ENCODE assay signal across 25 cellular contexts in the genomic region with DNA sequence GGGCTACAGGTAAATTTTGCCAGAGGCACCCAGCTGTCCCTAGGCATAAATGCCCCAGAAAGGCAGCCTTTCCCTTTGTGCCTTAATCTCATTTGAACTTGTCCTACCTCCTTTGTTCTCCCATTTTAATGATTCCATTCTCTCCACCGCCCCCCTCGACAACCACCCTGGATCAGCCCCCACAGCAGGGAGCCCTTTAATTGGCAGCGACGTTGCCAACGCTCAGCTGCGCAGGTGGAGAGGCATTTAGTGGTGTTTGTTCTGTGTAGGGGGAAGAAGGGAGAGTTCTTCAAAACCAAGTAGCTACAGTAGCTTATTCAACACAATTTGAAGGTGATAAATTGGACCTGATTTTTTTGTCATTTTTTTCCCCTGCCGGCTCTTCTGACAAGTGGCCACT.
A peak's percentile ranks its signal among the peaks of the same experiment; 100 is the strongest.
DNase-seq lines count a peak whose midpoint lies in the region; ATAC-seq, FAIRE-seq and TF ChIP-seq lines count a peak whose summit lies in the region.
"Had no signal": no experiment of that assay in that cellular context is flagged by ENCODE, and none has a peak within 500 bp of the region (broad histone marks: within the 10 kb centered on the region; RNA-seq: fewer than 3 reads in every experiment).

No MANE protein-coding gene starts in this region.

- H3K14ac ChIP-seq in H1 (ENCODE audit: insufficient read length) = no peak overlapping the region

- H3K56ac ChIP-seq in H1 (replicated peaks; ENCODE audit: insufficient read length, low read depth, low read length) = no peak overlapping the region

- peak; percentile 50 for ATAC-seq in GM23338
- ATAC-seq in HG03135 (IDR thresholded peaks at IDR 0.05; ENCODE audit: unreplicated experiment) = no peak
- ATAC-seq: activated CD8-positive, alpha-beta memory T cell treated with anti-CD3 and anti-CD28 coated beads, Interleukin-2, amount 10 ng/mL, durations not matched to agents 7 days and 5 days; HCT116; Panc1; psoas muscle; stimulated activated effector memory CD8-positive, alpha-beta T cell treated with anti-CD3 and anti-CD28 coated beads, Interleukin-12 subunit alpha, Interleukin-12 subunit beta, amount 100 ng/mL, for 72 hours had no signal

- no peak overlapping the region for H3K4me3 Mint-ChIP-seq in GM23338
- H3K4me3 Mint-ChIP-seq in activated T-helper 2 cell treated with anti-CD3 and anti-CD28 coated beads, Interferon-gamma antibody, Interleukin-2, Interleukin-4, amounts not matched to agents 10 μg/mL and 5 μg/mL and 100 μg/mL, durations not matched to agents 14 hours and 24 hours and 36 hours (ENCODE audit: low read depth) = no peak overlapping the region
- H3K4me3 Mint-ChIP-seq: activated CD8-positive, alpha-beta memory T cell treated with anti-CD3 and anti-CD28 coated beads, Interleukin-2, amount 10 ng/mL, durations not matched to agents 7 days and 5 days; stimulated activated effector memory CD8-positive, alpha-beta T cell treated with anti-CD3 and anti-CD28 coated beads, Interleukin-12 subunit alpha, Interleukin-12 subunit beta, amount 100 ng/mL, for 72 hours had no signal

- H3K4ac ChIP-seq in H1 (replicated peaks; ENCODE audit: insufficient read length, low read depth, low read length) = no peak overlapping the region

- peaks cover 22% of the 10 kb centered on the region for H3K9me3 Mint-ChIP-seq in GM23338
- H3K9me3 Mint-ChIP-seq in activated T-helper 2 cell treated with anti-CD3 and anti-CD28 coated beads, Interferon-gamma antibody, Interleukin-2, Interleukin-4, amounts not matched to agents 10 μg/mL and 5 μg/mL and 100 μg/mL, durations not matched to agents 14 hours and 24 hours and 36 hours = peaks cover 9% of the 10 kb centered on the region

- H3K4me1 Mint-ChIP-seq in GM23338 = peaks cover 25% of the 10 kb centered on the region
- no peaks in the 10 kb centered on the region for H3K4me1 Mint-ChIP-seq in activated T-helper 2 cell treated with anti-CD3 and anti-CD28 coated beads, Interferon-gamma antibody, Interleukin-2, Interleukin-4, amounts not matched to agents 10 μg/mL and 5 μg/mL and 100 μg/mL, durations not matched to agents 14 hours and 24 hours and 36 hours (ENCODE audit: low read depth)
- H3K4me1 Mint-ChIP-seq: activated CD8-positive, alpha-beta memory T cell treated with anti-CD3 and anti-CD28 coated beads, Interleukin-2, amount 10 ng/mL, durations not matched to agents 7 days and 5 days; stimulated activated effector memory CD8-positive, alpha-beta T cell treated with anti-CD3 and anti-CD28 coated beads, Interleukin-12 subunit alpha, Interleukin-12 subunit beta, amount 100 ng/mL, for 72 hours had no signal

- no peak overlapping the region for H2AK5ac ChIP-seq in H1 (ENCODE audit: low read depth, low read length)

- H3K27ac Mint-ChIP-seq in GM23338 = no peak overlapping the region
- H3K27ac Mint-ChIP-seq in activated T-helper 2 cell treated with anti-CD3 and anti-CD28 coated beads, Interferon-gamma antibody, Interleukin-2, Interleukin-4, amounts not matched to agents 10 μg/mL and 5 μg/mL and 100 μg/mL, durations not matched to agents 14 hours and 24 hours and 36 hours = no peak overlapping the region
- H3K27ac Mint-ChIP-seq: activated CD8-positive, alpha-beta memory T cell treated with anti-CD3 and anti-CD28 coated beads, Interleukin-2, amount 10 ng/mL, durations not matched to agents 7 days and 5 days; stimulated activated effector memory CD8-positive, alpha-beta T cell treated with anti-CD3 and anti-CD28 coated beads, Interleukin-12 subunit alpha, Interleukin-12 subunit beta, amount 100 ng/mL, for 72 hours had no signal

- H3F3A ChIP-seq in GM23338 (replicated peaks; ENCODE audit: low read depth) = no peaks in the 10 kb centered on the region

- H2BK12ac ChIP-seq in H1 (ENCODE audit: low read depth, low read length) = no peak overlapping the region

- no peaks in the 10 kb centered on the region for H4K20me1 ChIP-seq in GM23338 (replicated peaks; ENCODE audit: insufficient read depth)
- no peaks in the 10 kb centered on the region for H4K20me1 ChIP-seq in H1 (replicated peaks in 1 of 2; ENCODE audit: control insufficient read depth in 1 of 2, insufficient read depth in 2 of 2, low read length in 2 of 2)

- H3K9me3 ChIP-seq in H1 (ENCODE audit: insufficient read depth in 2 of 2, low read depth in 1 of 2, low read length in 1 of 2) (peaks cover 9 to 13% of the 10 kb centered on the region in 2 experiments; a peak in 2 of 4 replicates), uterus (peaks cover 0 to 3% of the 10 kb centered on the region in 2 donors)
- H3K9me3 ChIP-seq: neutrophil, psoas muscle, SJCRH30 had no signal

- TF ChIP-seq POLR2A in H1 (IDR thresholded peaks at IDR 0.05; ENCODE audit: control extremely low read depth in 1 of 2, low read depth in 2 of 2, low read length in 2 of 2) = no peak
- no peak for TF ChIP-seq POLR2A in uterus (IDR thresholded peaks at IDR 0.05)

- peaks cover 13% of the 10 kb centered on the region for H3K9me2 ChIP-seq in GM23338 (ENCODE audit: insufficient read depth)

- H2AFZ ChIP-seq in GM23338 (no peak overlapping the region), H1 (ENCODE audit: low read length) (no peak overlapping the region)

- no peaks in the 10 kb centered on the region for H3K79me2 ChIP-seq in GM23338 (replicated peaks; ENCODE audit: insufficient read depth)
- no peaks in the 10 kb centered on the region for H3K79me2 ChIP-seq in H1 (ENCODE audit: control insufficient read depth in 1 of 2, insufficient read depth in 2 of 2, low read length in 2 of 2)

- no peak overlapping the region for H3K18ac ChIP-seq in H1 (ENCODE audit: extremely low read depth, low read length)

- no peak overlapping the region for H2BK15ac ChIP-seq in H1 (ENCODE audit: low read length)

- H3K23ac ChIP-seq in H1 (ENCODE audit: insufficient read length) = no peak overlapping the region

- TF ChIP-seq CTCF in GM23338 (conservative IDR thresholded peaks at IDR 0.05; ENCODE audit: low read depth in 2 of 2) (no peak), H1 (IDR thresholded peaks at IDR 0.05; ENCODE audit: control extremely low read depth in 1 of 3, insufficient read depth in 1 of 3, low read depth in 1 of 3, low read length in 3 of 3) (no peak), uterus (IDR thresholded peaks at IDR 0.05) (no peak)

- H3K27me3 ChIP-seq in GM23338 (ENCODE audit: insufficient read depth) (no peaks in the 10 kb centered on the region), H1 (replicated peaks in 1 of 4; ENCODE audit: control insufficient read depth in 3 of 4, extremely low read depth in 1 of 4, insufficient read depth in 3 of 4, low read length in 3 of 4) (no peaks in the 10 kb centered on the region; a peak in 2 of 7 replicates), uterus (no peaks in the 10 kb centered on the region)
- H3K27me3 ChIP-seq: neutrophil had no signal

- H3K4me3 ChIP-seq in GM23338 (no peak overlapping the region), H1 (ENCODE audit: extremely low read depth in 1 of 4, insufficient read depth in 2 of 4, low read depth in 3 of 4, low read length in 4 of 4) (no peak overlapping the region), uterus (no peak overlapping the region)
- H3K4me3 ChIP-seq: psoas muscle, SJCRH30, skin epidermis had no signal

- no peak for TF ChIP-seq RAD21 in H1 (IDR thresholded peaks at IDR 0.05 in 1 of 2, conservative IDR thresholded peaks at IDR 0.05 in 1 of 2; ENCODE audit: low read depth in 2 of 2, low read length in 2 of 2)

- H3K79me1 ChIP-seq in H1 (ENCODE audit: low read depth, low read length) = no peaks in the 10 kb centered on the region

- H2BK20ac ChIP-seq in H1 (ENCODE audit: low read length) = 0 out of 2 replicates have a peak overlapping the region, but pooled peaks have one; percentile 72

- peaks cover 9% of the 10 kb centered on the region; the same call in 1 of the 2 replicates for H3K4me1 ChIP-seq in GM23338 (ENCODE audit: insufficient read depth)
- peaks cover 0 to 22% (median 6%) of the 10 kb centered on the region in 4 experiments; a peak in 5 of 7 replicates for H3K4me1 ChIP-seq in H1 (replicated peaks in 1 of 4; ENCODE audit: control insufficient read depth in 3 of 4, insufficient read depth in 4 of 4, low read length in 3 of 4)
- H3K4me1 ChIP-seq in uterus = no peaks in the 10 kb centered on the region
- H3K4me1 ChIP-seq: psoas muscle, SJCRH30 had no signal

- no peak for FAIRE-seq in H1 (lab: Jason Lieb, UNC)
- FAIRE-seq: endometrium, urothelium cell line had no signal

- DNase-seq in GM23338 (ENCODE audit: low spot score) (peak; percentile 8), NCI-H187 (lab: John Stamatoyannopoulos, UW) (peak; percentile 39 to 47), NCI-H2227 treated with DMSO at 0.1 percent for 48 hours (lab: John Stamatoyannopoulos, UW) (peak; percentile 68), H1 (ENCODE audit: low read depth in 1 of 2, low spot score in 2 of 2) (no peak), uterus (no peak), T-helper 2 cell (no peak)
- DNase-seq in activated T-helper 2 cell treated with anti-CD3 and anti-CD28 coated beads, Interferon-gamma antibody, Interleukin-2, Interleukin-4, amounts not matched to agents 10 μg/mL and 5 μg/mL and 100 μg/mL, durations not matched to agents 14 hours and 24 hours and 36 hours (ENCODE audit: low spot score) = no peak
- DNase-seq: activated CD4-positive, alpha-beta T cell treated with anti-CD3 and anti-CD28 coated beads for 4 hours; activated CD8-positive, alpha-beta memory T cell treated with anti-CD3 and anti-CD28 coated beads, Interleukin-2, amount 10 ng/mL, durations not matched to agents 7 days and 5 days; activated naive CD4-positive, alpha-beta T cell treated with anti-CD3 and anti-CD28 coated beads, Interleukin-2, amount 50 U/mL, for 16 hours; DMS53; NCI-H1048; psoas muscle; SJCRH30; stimulated activated CD4-positive, alpha-beta T cell treated with anti-CD3 and anti-CD28 coated beads, Interleukin-1b, Interleukin-23, amount 100 ng/mL, for 48 hours; T-helper 1 cell had no signal

- no peak overlapping the region for H2BK120ac ChIP-seq in H1 (replicated peaks; ENCODE audit: low read depth, low read length)

- CTCF ChIA-PET in H1 (lab: Charles Lee; ENCODE audit: partially characterized antibody) = interaction anchor here (0.8 to 2.3 kb wide), 5 partner anchors 29 to 250 kb away, joined by 3 to 8 read pairs (median 3); no protein-coding TSS in a partner anchor

- H3K27me3 Mint-ChIP-seq in GM23338 (ENCODE audit: insufficient read depth, low read depth, poor library complexity) = peaks cover 2% of the 10 kb centered on the region
- H3K27me3 Mint-ChIP-seq in activated T-helper 2 cell treated with anti-CD3 and anti-CD28 coated beads, Interferon-gamma antibody, Interleukin-2, Interleukin-4, amounts not matched to agents 10 μg/mL and 5 μg/mL and 100 μg/mL, durations not matched to agents 14 hours and 24 hours and 36 hours (ENCODE audit: low read depth) = no peaks in the 10 kb centered on the region
- H3K27me3 Mint-ChIP-seq: activated CD8-positive, alpha-beta memory T cell treated with anti-CD3 and anti-CD28 coated beads, Interleukin-2, amount 10 ng/mL, durations not matched to agents 7 days and 5 days had no signal

- H3K36me3 ChIP-seq in GM23338 (ENCODE audit: insufficient read depth) (no peaks in the 10 kb centered on the region), H1 (ENCODE audit: control insufficient read depth in 2 of 4, insufficient read depth in 4 of 4, low read length in 3 of 4) (no peaks in the 10 kb centered on the region), uterus (no peaks in the 10 kb centered on the region)
- H3K36me3 ChIP-seq: neutrophil, SJCRH30 had no signal

- POLR2A ChIA-PET in H1 (lab: Charles Lee; ENCODE audit: partially characterized antibody) = no interaction called here

- TF ChIP-seq EP300 in H1 (IDR thresholded peaks at IDR 0.05; ENCODE audit: borderline replicate concordance in 1 of 2, low read depth in 2 of 2, low read length in 2 of 2) = no peak

- H3K23me2 ChIP-seq in H1 (ENCODE audit: low read depth, low read length) = no peaks in the 10 kb centered on the region

- intact Hi-C loops in uterus (cut with DNase I; ENCODE audit: low total_unique reads) = no loop called here
- intact Hi-C loops in activated T-helper 2 cell treated with anti-CD3 and anti-CD28 coated beads, Interferon-gamma antibody, Interleukin-2, Interleukin-4, amounts not matched to agents 10 μg/mL and 5 μg/mL and 100 μg/mL, durations not matched to agents 14 hours and 24 hours and 36 hours (cut with micrococcal nuclease) = no loop called here

- H3K36me3 Mint-ChIP-seq in GM23338 (ENCODE audit: low read depth) = peaks cover 20% of the 10 kb centered on the region; the same call in 2 of the 3 replicates
- no peaks in the 10 kb centered on the region for H3K36me3 Mint-ChIP-seq in activated T-helper 2 cell treated with anti-CD3 and anti-CD28 coated beads, Interferon-gamma antibody, Interleukin-2, Interleukin-4, amounts not matched to agents 10 μg/mL and 5 μg/mL and 100 μg/mL, durations not matched to agents 14 hours and 24 hours and 36 hours (ENCODE audit: low read depth)
- H3K36me3 Mint-ChIP-seq: activated CD8-positive, alpha-beta memory T cell treated with anti-CD3 and anti-CD28 coated beads, Interleukin-2, amount 10 ng/mL, durations not matched to agents 7 days and 5 days; stimulated activated effector memory CD8-positive, alpha-beta T cell treated with anti-CD3 and anti-CD28 coated beads, Interleukin-12 subunit alpha, Interleukin-12 subunit beta, amount 100 ng/mL, for 72 hours had no signal

- H3K4me2 ChIP-seq in GM23338 (no peak overlapping the region), H1 (ENCODE audit: insufficient read depth in 1 of 2, low read depth in 2 of 2, low read length in 2 of 2) (peak overlapping the region in 1 of 2 experiments; percentile 46; a peak in 1 of 4 replicates)

- H4K5ac ChIP-seq in H1 (ENCODE audit: insufficient read length, low read depth, low read length) = no peak overlapping the region

- no peak overlapping the region for H3K27ac ChIP-seq in GM23338 (ENCODE audit: low read depth)
- H3K27ac ChIP-seq in H1 (ENCODE audit: low read depth, low read length) = no peak overlapping the region
- no peak overlapping the region for H3K27ac ChIP-seq in uterus
- H3K27ac ChIP-seq: C4-2B, neutrophil, psoas muscle, SJCRH30, skin epidermis had no signal

- peak overlapping the region; percentile 38; the same call in 1 of the 2 replicates for H2BK5ac ChIP-seq in H1 (ENCODE audit: low read depth, low read length)

- peak overlapping the region; percentile 62 for H4K91ac ChIP-seq in H1 (replicated peaks; ENCODE audit: insufficient read length, low read length)

- WGBS in H1 (ENCODE audit: extremely low coverage in 1 of 2, insufficient coverage in 1 of 2, insufficient read length in 1 of 2, insufficient replicate concordance in 2 of 2, low coverage in 1 of 2, low lambda C conversion rate in 2 of 2, missing lambda C conversion rate in 1 of 2), 2 experiments = 49% methylated on average over 7 of the region's 7 CpGs; no CpG with 5 or more reads in 1 of the 2 experiments

- no peak overlapping the region for H3K9ac ChIP-seq in H1 (replicated peaks in 1 of 4; ENCODE audit: extremely low read depth in 1 of 4, low read depth in 3 of 4, low read length in 3 of 4)

- H4K8ac ChIP-seq in H1 (ENCODE audit: extremely low read depth, insufficient read depth, low read length) = peak overlapping the region; percentile 28; the same call in 1 of the 2 replicates

Comparison
In these comparisons a context has a peak if more than half of its experiments do, and no peak if none do; other contexts are left out.
1. DNase-seq: peak in GM23338 (single experiment), NCI-H187 (2 of 2) and NCI-H2227 treated with DMSO at 0.1 percent for 48 hours (single experiment); none in H1 (0 of 2), uterus (0 of 2), activated T-helper 2 cell treated with anti-CD3 and anti-CD28 coated beads, Interferon-gamma antibody, Interleukin-2, Interleukin-4, amounts not matched to agents 10 μg/mL and 5 μg/mL and 100 μg/mL, durations not matched to agents 14 hours and 24 hours and 36 hours (single experiment) and T-helper 2 cell (0 of 5).